In the genomic region with DNA sequence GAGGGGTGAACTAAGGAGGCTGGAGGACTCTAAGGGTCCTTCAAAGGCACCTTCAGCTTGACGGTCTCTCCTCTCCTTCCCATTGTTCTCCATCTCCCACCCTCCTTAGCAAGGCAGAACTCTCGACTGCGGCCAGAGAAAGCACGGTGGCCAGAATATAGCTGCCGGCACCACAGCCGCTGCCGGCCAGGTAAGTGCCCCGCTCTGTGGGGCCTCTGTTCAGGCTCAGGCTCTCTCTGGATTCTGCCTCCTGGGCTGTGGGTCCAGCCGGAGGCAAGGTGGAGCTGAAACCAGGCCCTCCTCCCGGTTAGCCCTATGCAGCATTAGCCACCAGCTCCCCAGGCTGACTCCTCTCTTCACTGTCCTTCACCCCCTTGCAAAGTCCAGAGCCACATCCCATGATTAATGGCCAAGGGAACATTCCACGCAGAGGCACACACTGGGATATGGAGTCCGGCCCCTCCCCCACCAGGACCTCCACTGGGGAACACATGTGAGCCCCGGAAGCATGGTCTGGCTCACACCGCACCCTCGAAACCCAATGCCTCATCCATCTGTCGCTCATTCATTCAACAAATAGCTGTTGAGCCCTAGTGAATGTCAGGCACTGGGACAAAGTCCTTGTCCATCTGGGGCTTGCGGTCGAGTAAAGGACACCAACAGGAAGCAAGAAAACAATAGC, we compare ENCODE assay signal across 1 cellular context.
TF ChIP-seq lines count a peak whose summit lies in the region.

No MANE protein-coding gene starts in this region.

TF ChIP-seq in HepG2, 621 proteins besides CTCF, POLR2A, EP300 and RAD21 (continued from another document):
- TF ChIP-seq, protein P1, sequence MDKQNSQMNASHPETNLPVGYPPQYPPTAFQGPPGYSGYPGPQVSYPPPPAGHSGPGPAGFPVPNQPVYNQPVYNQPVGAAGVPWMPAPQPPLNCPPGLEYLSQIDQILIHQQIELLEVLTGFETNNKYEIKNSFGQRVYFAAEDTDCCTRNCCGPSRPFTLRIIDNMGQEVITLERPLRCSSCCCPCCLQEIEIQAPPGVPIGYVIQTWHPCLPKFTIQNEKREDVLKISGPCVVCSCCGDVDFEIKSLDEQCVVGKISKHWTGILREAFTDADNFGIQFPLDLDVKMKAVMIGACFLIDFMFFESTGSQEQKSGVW (CRISPR knock-in tag; IDR thresholded peaks at IDR 0.05; ENCODE audit: borderline replicate concordance) = no peak
- TF ChIP-seq GABPA (IDR thresholded peaks at IDR 0.05; ENCODE audit: low read depth, low read length) (no peak), GABPA (CRISPR knock-in tag; IDR thresholded peaks at IDR 0.05; ENCODE audit: low read depth) (no peak), ARNT2 (CRISPR knock-in tag; IDR thresholded peaks at IDR 0.05; ENCODE audit: low read depth) (no peak), FIP1L1 (IDR thresholded peaks at IDR 0.05; ENCODE audit: borderline replicate concordance, insufficient read depth, low read depth, low read length) (no peak), ZNF816 (CRISPR knock-in tag; IDR thresholded peaks at IDR 0.05; ENCODE audit: borderline replicate concordance) (no peak), RFX1 (IDR thresholded peaks at IDR 0.05) (no peak), XRCC5 (optimal IDR thresholded peaks at IDR 0.05; ENCODE audit: low read length) (no peak), SMC3 (IDR thresholded peaks at IDR 0.05; ENCODE audit: low read length) (no peak), NCOR1 (IDR thresholded peaks at IDR 0.05; ENCODE audit: borderline replicate concordance, low read length) (no peak), AFF4 (CRISPR knock-in tag; IDR thresholded peaks at IDR 0.05) (no peak), EEA1 (CRISPR knock-in tag; IDR thresholded peaks at IDR 0.05; ENCODE audit: borderline replicate concordance) (no peak), SOX6 (IDR thresholded peaks at IDR 0.05) (no peak), SOX6 (CRISPR knock-in tag; IDR thresholded peaks at IDR 0.05) (peak; percentile 54), YY1 (IDR thresholded peaks at IDR 0.05; ENCODE audit: insufficient read depth, insufficient replicate concordance, low read depth, low read length) (no peak), ZNF563 (CRISPR knock-in tag; IDR thresholded peaks at IDR 0.05) (no peak), NCOA5 (CRISPR knock-in tag; IDR thresholded peaks at IDR 0.05) (no peak), ZNF317 (CRISPR knock-in tag; IDR thresholded peaks at IDR 0.05) (no peak), ZSCAN20 (CRISPR knock-in tag; IDR thresholded peaks at IDR 0.05; ENCODE audit: borderline replicate concordance) (no peak), ZNF3 (CRISPR knock-in tag; IDR thresholded peaks at IDR 0.05) (peak; percentile 86), ZNF687 (CRISPR knock-in tag; IDR thresholded peaks at IDR 0.05) (0 out of 2 replicates have a peak, but pooled peaks have one; percentile 14), ESRRA (CRISPR knock-in tag; IDR thresholded peaks at IDR 0.05; ENCODE audit: low read depth) (peak; percentile 83), NRL (CRISPR knock-in tag; IDR thresholded peaks at IDR 0.05; ENCODE audit: borderline replicate concordance) (no peak), ZSCAN5A (CRISPR knock-in tag; IDR thresholded peaks at IDR 0.05; ENCODE audit: borderline replicate concordance) (no peak), MTA3 (CRISPR knock-in tag; IDR thresholded peaks at IDR 0.05) (no peak)
- TF ChIP-seq, protein P2, sequence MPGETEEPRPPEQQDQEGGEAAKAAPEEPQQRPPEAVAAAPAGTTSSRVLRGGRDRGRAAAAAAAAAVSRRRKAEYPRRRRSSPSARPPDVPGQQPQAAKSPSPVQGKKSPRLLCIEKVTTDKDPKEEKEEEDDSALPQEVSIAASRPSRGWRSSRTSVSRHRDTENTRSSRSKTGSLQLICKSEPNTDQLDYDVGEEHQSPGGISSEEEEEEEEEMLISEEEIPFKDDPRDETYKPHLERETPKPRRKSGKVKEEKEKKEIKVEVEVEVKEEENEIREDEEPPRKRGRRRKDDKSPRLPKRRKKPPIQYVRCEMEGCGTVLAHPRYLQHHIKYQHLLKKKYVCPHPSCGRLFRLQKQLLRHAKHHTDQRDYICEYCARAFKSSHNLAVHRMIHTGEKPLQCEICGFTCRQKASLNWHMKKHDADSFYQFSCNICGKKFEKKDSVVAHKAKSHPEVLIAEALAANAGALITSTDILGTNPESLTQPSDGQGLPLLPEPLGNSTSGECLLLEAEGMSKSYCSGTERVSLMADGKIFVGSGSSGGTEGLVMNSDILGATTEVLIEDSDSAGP (CRISPR knock-in tag; IDR thresholded peaks at IDR 0.05; ENCODE audit: borderline replicate concordance) = no peak
TF ChIP-seq in HepG2: peak in this region for 14.
